In genomic region chr19:49581007-49581508, GRCh38 we compare ENCODE assay signal across 1 cellular context.
TF ChIP-seq lines count a peak whose summit lies in the region.

PRRG2 (plus strand) TSS chr19:49581316; CDS start chr19:49583220, 1,904 bp downstream.

TF ChIP-seq in IMR-90, 13 proteins besides CTCF, POLR2A, EP300 and RAD21 (continued from another document):
- TF ChIP-seq USF2 (IDR thresholded peaks at IDR 0.05; ENCODE audit: low read depth, low read length) (no peak), CEBPB (IDR thresholded peaks at IDR 0.05; ENCODE audit: low read depth, low read length) (no peak), SMC3 (IDR thresholded peaks at IDR 0.05; ENCODE audit: low read depth, low read length) (no peak), NFE2L2 (IDR thresholded peaks at IDR 0.05; ENCODE audit: low read depth, low read length) (no peak), MXI1 (IDR thresholded peaks at IDR 0.05; ENCODE audit: borderline replicate concordance, low read depth, low read length) (no peak), BHLHE40 (IDR thresholded peaks at IDR 0.05; ENCODE audit: low read depth, low read length) (no peak)
